8 cellular contexts compared by ENCODE assay signal in genomic region chr9:26955921-26956886, GRCh38. TPM values are rescaled to one million over a fixed set of nuclear protein-coding genes. Genes with fewer than 3 reads are reported as not detected.
DNase-seq lines count a peak whose midpoint lies in the region; ATAC-seq lines count a peak whose summit lies in the region.

IFT74 (plus strand) TSS chr9:26956412; CDS start chr9:26961968, 5,556 bp downstream.

- peak within 1 kb of the TSS; percentile 34 for H2BK5ac ChIP-seq in mesenchymal stem cell (ENCODE audit: low read depth, low read length, poor library complexity, severe bottlenecking)

- H4K91ac ChIP-seq in mesenchymal stem cell (ENCODE audit: low read length): peak within 1 kb of the TSS; percentile 11

- ATAC-seq in GM19468 (IDR thresholded peaks at IDR 0.05; ENCODE audit: extremely low read depth, unreplicated experiment): peak; percentile 100

- peak within 1 kb of the TSS; percentile 27 to 60 for H3K4ac ChIP-seq in mesenchymal stem cell (ENCODE audit: low read depth in 1 of 2, low read length in 2 of 2)

- H3K9ac ChIP-seq in endocrine pancreas (ENCODE audit: control insufficient read depth, insufficient read depth, low read length) (peak within 1 kb of the TSS; percentile 80), mesenchymal stem cell (ENCODE audit: low read length) (peak within 1 kb of the TSS; percentile 99)

- no peaks in the 10 kb centered on the region for H3K27me3 ChIP-seq in endocrine pancreas (ENCODE audit: control insufficient read depth, insufficient read depth, low read length)
- no peaks in the 10 kb centered on the region for H3K27me3 ChIP-seq in mesenchymal stem cell (ENCODE audit: control insufficient read depth in 1 of 2, insufficient read depth in 1 of 2, low read length in 2 of 2)

- DNase-seq in CMK (ENCODE audit: low read depth) (peak; percentile 77), HS-27A (ENCODE audit: low read depth) (peak; percentile 79), mesenchymal stem cell (peak; percentile 99)
- peak; percentile 88 for DNase-seq in NK-92 treated with Interleukin-12 subunit alpha and Interleukin-12 subunit beta, amount 100 ng/mL, for 24 hours (lab: John Stamatoyannopoulos, UW)
- DNase-seq in activated CD8-positive, alpha-beta memory T cell treated with anti-CD3 and anti-CD28 coated beads, Interleukin-2, amount 50 U/mL, for 1 hour (ENCODE audit: extremely low read depth): peak; percentile 91
- peak; percentile 89 for DNase-seq in stimulated activated CD8-positive, alpha-beta memory T cell treated with anti-CD3 and anti-CD28 coated beads, Interleukin-12 subunit alpha, Interleukin-12 subunit beta, amount 100 ng/mL, for 24 hours (ENCODE audit: extremely low read depth)

- H3K36me3 ChIP-seq in endocrine pancreas (ENCODE audit: control insufficient read depth, insufficient read depth, low read length) (no peaks in the 10 kb centered on the region), mesenchymal stem cell (ENCODE audit: control insufficient read depth in 1 of 2, insufficient read depth in 2 of 2, low read depth in 1 of 2, low read length in 2 of 2) (no peaks in the 10 kb centered on the region)

- peak within 1 kb of the TSS; percentile 47 to 72 for H3K18ac ChIP-seq in mesenchymal stem cell (ENCODE audit: low read depth in 1 of 2, low read length in 2 of 2)

- H3K9me3 ChIP-seq in endocrine pancreas (ENCODE audit: control insufficient read depth, low read length): no peaks in the 10 kb centered on the region
- H3K9me3 ChIP-seq in mesenchymal stem cell (ENCODE audit: control insufficient read depth, low read length): no peaks in the 10 kb centered on the region

- peak within 1 kb of the TSS in 1 of 2 experiments; percentile 53 for H3K14ac ChIP-seq in mesenchymal stem cell (ENCODE audit: low read length in 2 of 2)

- no peak within 1 kb of the TSS for H2BK12ac ChIP-seq in mesenchymal stem cell (ENCODE audit: low read length in 2 of 2)

- H3K79me1 ChIP-seq in mesenchymal stem cell (replicated peaks; ENCODE audit: low read length, poor library complexity, severe bottlenecking): peaks cover 8% of the 10 kb centered on the region

- H3K4me1 ChIP-seq in endocrine pancreas (ENCODE audit: control insufficient read depth, insufficient read depth, low read length): peaks cover 8% of the 10 kb centered on the region
- no peaks in the 10 kb centered on the region for H3K4me1 ChIP-seq in mesenchymal stem cell (ENCODE audit: control insufficient read depth, insufficient read depth, low read depth, low read length)

- H3K4me3 ChIP-seq in endocrine pancreas (ENCODE audit: control insufficient read depth, insufficient read depth, low read length) (peak within 1 kb of the TSS; percentile 89), mesenchymal stem cell (ENCODE audit: insufficient read depth in 1 of 2, low read depth in 1 of 2, low read length in 2 of 2) (peak within 1 kb of the TSS; percentile 64 to 92)

- peak within 1 kb of the TSS; percentile 83 for H4K8ac ChIP-seq in mesenchymal stem cell (ENCODE audit: low read length)

- peak within 1 kb of the TSS; percentile 73 for H3K4me2 ChIP-seq in mesenchymal stem cell (ENCODE audit: low read length, poor library complexity, severe bottlenecking)

- H2BK120ac ChIP-seq in mesenchymal stem cell (ENCODE audit: low read depth, low read length): no peak within 1 kb of the TSS

- H2AFZ ChIP-seq in mesenchymal stem cell (ENCODE audit: low read depth, low read length): peak within 1 kb of the TSS; percentile 61

- no peak within 1 kb of the TSS for H2BK15ac ChIP-seq in mesenchymal stem cell (ENCODE audit: low read depth, poor library complexity, severe bottlenecking)

- WGBS in mesenchymal stem cell: 3% methylated on average over 51 of the region's 53 CpGs

- H3K27ac ChIP-seq in mesenchymal stem cell (ENCODE audit: low read length, poor library complexity, severe bottlenecking): peak within 1 kb of the TSS; percentile 81

- no peak within 1 kb of the TSS for H2AK5ac ChIP-seq in mesenchymal stem cell (ENCODE audit: low read length, severe bottlenecking)

- H3K23ac ChIP-seq in mesenchymal stem cell (ENCODE audit: low read length in 2 of 2): no peak within 1 kb of the TSS

RNA-seq across cellular contexts. Expression of gene IFT74, which starts in this region (rescaled TPM):
- 15.1 TPM for polyA plus RNA-seq in mesenchymal stem cell (2013, experiment 1 of 2)
- polyA plus RNA-seq in mesenchymal stem cell (2013, experiment 2 of 2): 14.7 TPM

Comparison
In these comparisons a context has a peak if more than half of its experiments do, and no peak if none do; other contexts are left out.
1. Peak in every context shown above with its lines: DNase-seq, ATAC-seq, H3K4me3 ChIP-seq and H3K27ac ChIP-seq.